ENCODE assay signal across 1 cellular context in genomic region chr12:48686615-48687334, GRCh38.
TF ChIP-seq lines count a peak whose summit lies in the region.

No MANE protein-coding gene starts in this region.

TF ChIP-seq in HepG2, 621 proteins besides CTCF, POLR2A, EP300 and RAD21:
- TF ChIP-seq ZNF121 (CRISPR knock-in tag; IDR thresholded peaks at IDR 0.05) = 0 out of 2 replicates have a peak, but pooled peaks have one; percentile 12
- TF ChIP-seq POLR2AphosphoS5 (IDR thresholded peaks at IDR 0.05; ENCODE audit: low read depth, low read length) = 0 out of 2 replicates have a peak, but pooled peaks have one; percentile 34
- TF ChIP-seq ZNF770 (CRISPR knock-in tag; IDR thresholded peaks at IDR 0.05) = peak; percentile 81
- TF ChIP-seq ATF1 (CRISPR knock-in tag; IDR thresholded peaks at IDR 0.05) = no peak
